In the genomic region with DNA sequence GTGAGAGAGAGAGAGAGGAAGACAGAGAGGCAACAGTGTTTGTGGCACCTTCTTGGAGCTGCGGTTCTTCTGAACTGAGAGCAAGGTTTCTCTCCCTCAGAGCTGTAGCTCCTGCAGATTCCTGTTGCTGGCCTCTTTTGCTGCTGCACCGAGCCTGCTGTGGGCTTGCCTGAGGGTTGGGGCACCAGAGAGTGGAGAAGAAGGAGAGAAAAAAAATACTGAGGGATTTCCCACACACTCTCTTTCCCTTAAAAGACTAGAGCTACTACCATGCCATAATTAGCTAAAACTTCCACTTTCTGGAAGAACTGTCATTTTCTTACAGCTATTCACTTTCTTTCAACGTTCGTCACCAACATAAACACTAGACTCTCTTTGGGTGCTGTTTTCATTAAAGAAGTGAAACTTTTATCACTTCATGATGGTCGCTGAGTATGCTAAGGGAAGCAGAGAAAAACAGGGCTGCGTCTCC, we compare ENCODE assay signal across 16 cellular contexts. TPM values are rescaled to one million over a fixed set of nuclear protein-coding genes. Genes with fewer than 3 reads are reported as not detected.
DNase-seq lines count a peak whose midpoint lies in the region; ATAC-seq and TF ChIP-seq lines count a peak whose summit lies in the region.
"Had no signal": no experiment of that assay in that cellular context is flagged by ENCODE, and none has a peak within 500 bp of the region (broad histone marks: within the 10 kb centered on the region; RNA-seq: fewer than 3 reads in every experiment).

No MANE protein-coding gene starts in this region.

- 79% methylated on average over 6 of the region's 6 CpGs for WGBS in smooth muscle cell (ENCODE audit: low lambda C conversion rate)
- WGBS in thyroid gland, 2 donors: 81 to 87% methylated on average over 6 of the region's 6 CpGs

- H3F3A ChIP-seq in smooth muscle cell (ENCODE audit: low read depth): no peaks in the 10 kb centered on the region

- H4K20me1 ChIP-seq in Karpas-422 (ENCODE audit: insufficient read depth, low read depth, low read length) (no peaks in the 10 kb centered on the region), smooth muscle cell (ENCODE audit: low read depth) (no peaks in the 10 kb centered on the region)

- H3K9me3 ChIP-seq in Karpas-422 (ENCODE audit: low read length) (no peaks in the 10 kb centered on the region), smooth muscle cell (replicated peaks; ENCODE audit: low read depth) (no peaks in the 10 kb centered on the region), thyroid gland (no peaks in the 10 kb centered on the region)
- H3K9me3 ChIP-seq: esophagus muscularis mucosa, uterus had no signal

- H3K4me3 ChIP-seq in Karpas-422 (ENCODE audit: low read length) (no peak overlapping the region), smooth muscle cell (no peak overlapping the region), thyroid gland (replicated peaks in 1 of 3) (no peak overlapping the region)
- H3K4me3 ChIP-seq: esophagus muscularis mucosa, uterus had no signal

- peak overlapping the region; percentile 36; the same call in 1 of the 2 replicates for H2AFZ ChIP-seq in Karpas-422 (ENCODE audit: low read length)
- H2AFZ ChIP-seq in smooth muscle cell (ENCODE audit: low read depth): peak overlapping the region; percentile 17

- TF ChIP-seq CTCF in smooth muscle cell (IDR thresholded peaks at IDR 0.05; ENCODE audit: borderline replicate concordance, insufficient read depth, poor library complexity, severe bottlenecking) (no peak), thyroid gland (IDR thresholded peaks at IDR 0.05) (no peak)

- peak; percentile 19 for DNase-seq in stimulated activated CD4-positive, alpha-beta T cell treated with anti-CD3 and anti-CD28 coated beads, Interleukin-15, amount 100 ng/mL, for 24 hours
- no peak for DNase-seq in stimulated activated CD4-positive, alpha-beta T cell treated with anti-CD3 and anti-CD28 coated beads, Interleukin-4, amount 100 ng/mL, for 24 hours
- DNase-seq in Karpas-422 (peak; percentile 41), smooth muscle cell (lab: John Stamatoyannopoulos, UW; ENCODE audit: unreplicated experiment) (no peak), NCI-H510A treated with DMSO at 0.1 percent for 48 hours (lab: John Stamatoyannopoulos, UW) (no peak), thyroid gland (no peak)
- DNase-seq: DMS153, NCI-H187, NCI-H446, T-helper 1 cell, uterus had no signal

- TF ChIP-seq POLR2A in thyroid gland (IDR thresholded peaks at IDR 0.05): no peak

- no peaks in the 10 kb centered on the region for H3K36me3 ChIP-seq in Karpas-422 (ENCODE audit: insufficient read depth, low read length)
- no peaks in the 10 kb centered on the region for H3K36me3 ChIP-seq in smooth muscle cell (ENCODE audit: low read depth)
- H3K36me3 ChIP-seq in thyroid gland: no peaks in the 10 kb centered on the region
- H3K36me3 ChIP-seq: esophagus muscularis mucosa, uterus had no signal

- no peak overlapping the region for H3K27ac ChIP-seq in Karpas-422 (ENCODE audit: low read length)
- H3K27ac ChIP-seq in smooth muscle cell (ENCODE audit: low read depth): no peak overlapping the region
- H3K27ac ChIP-seq in thyroid gland: no peak overlapping the region
- H3K27ac ChIP-seq: C4-2B, esophagus muscularis mucosa, uterus had no signal

- H3K9me2 ChIP-seq in Karpas-422 (replicated peaks; ENCODE audit: insufficient read depth, low read length): no peaks in the 10 kb centered on the region

- no peak overlapping the region for H3K9ac ChIP-seq in Karpas-422 (ENCODE audit: low read length)
- no peak overlapping the region for H3K9ac ChIP-seq in smooth muscle cell (ENCODE audit: low read depth)

- H3K79me2 ChIP-seq in Karpas-422 (ENCODE audit: low read length): no peaks in the 10 kb centered on the region
- H3K79me2 ChIP-seq in smooth muscle cell (ENCODE audit: low read depth): no peaks in the 10 kb centered on the region

- peak overlapping the region; percentile 38 for H3K4me2 ChIP-seq in Karpas-422 (ENCODE audit: low read depth, low read length, poor library complexity, severe bottlenecking)
- H3K4me2 ChIP-seq in smooth muscle cell: no peak overlapping the region

- H3K27me3 ChIP-seq in Karpas-422 (ENCODE audit: low read length): no peaks in the 10 kb centered on the region
- H3K27me3 ChIP-seq in smooth muscle cell (ENCODE audit: low read depth): no peaks in the 10 kb centered on the region
- no peaks in the 10 kb centered on the region for H3K27me3 ChIP-seq in thyroid gland
- H3K27me3 ChIP-seq: esophagus muscularis mucosa, uterus had no signal

- H3K4me1 ChIP-seq in Karpas-422 (ENCODE audit: low read length) (peaks cover 11% of the 10 kb centered on the region), smooth muscle cell (ENCODE audit: low read depth) (no peaks in the 10 kb centered on the region), thyroid gland (no peaks in the 10 kb centered on the region)
- H3K4me1 ChIP-seq: uterus had no signal

- ATAC-seq in HG03095 (IDR thresholded peaks at IDR 0.05; ENCODE audit: unreplicated experiment) (peak; percentile 68), GM19324 (IDR thresholded peaks at IDR 0.05; ENCODE audit: low FRiP score, unreplicated experiment) (no peak)
- ATAC-seq: Right ventricle myocardium inferior had no signal

- intact Hi-C loops in thyroid gland (cut with DNase I): loop anchor here (10.0 kb wide), 1 partner anchor 409 kb away; no protein-coding TSS in a partner anchor

RNA-seq across cellular contexts. Expression of gene ECI2, which starts 18.2 kb away (rescaled TPM):
- total RNA-seq in Karpas-422 (2014; rRNA removed; shearing (Covaris generic); ENCODE audit: low replicate concordance): 11.0 and 12.9 TPM in 2 replicates
- total RNA-seq in smooth muscle cell (51.7 and 62.0 TPM in 2 replicates), thyroid gland (10 to 100 TPM; 47.8 to 57.4 (median 53.8) TPM)
- 69.8 and 74.0 TPM in 2 replicates for polyA plus RNA-seq in smooth muscle cell

Comparison
In these comparisons a context has a peak if more than half of its experiments do, and no peak if none do; other contexts are left out.
1. DNase-seq: peak in stimulated activated CD4-positive, alpha-beta T cell treated with anti-CD3 and anti-CD28 coated beads, Interleukin-15, amount 100 ng/mL, for 24 hours (single experiment) and Karpas-422 (single experiment); none in stimulated activated CD4-positive, alpha-beta T cell treated with anti-CD3 and anti-CD28 coated beads, Interleukin-4, amount 100 ng/mL, for 24 hours (single experiment), smooth muscle cell (single experiment), NCI-H510A treated with DMSO at 0.1 percent for 48 hours (single experiment) and thyroid gland (0 of 2).